Comparison of ENCODE assay signal across 25 cellular contexts in the genomic region with DNA sequence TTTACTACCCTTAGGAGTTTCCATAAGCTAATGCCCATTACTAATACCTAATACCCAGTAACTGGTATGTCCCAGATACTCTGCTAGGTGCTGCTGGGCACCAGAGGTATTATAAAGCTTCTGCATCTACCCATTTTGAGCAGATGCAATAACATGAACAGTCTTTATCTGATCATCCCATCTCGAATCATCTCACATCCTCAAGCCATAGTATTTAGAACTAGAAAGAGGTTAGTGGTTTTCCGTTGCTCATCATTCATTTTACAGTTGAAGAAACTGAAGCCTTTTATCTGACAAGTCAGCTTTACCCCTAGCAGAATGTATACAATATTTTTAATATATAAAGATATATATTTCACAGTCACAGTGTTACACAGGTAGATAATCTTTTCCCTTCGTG.
"Had no signal": no experiment of that assay in that cellular context is flagged by ENCODE, and none has a peak within 500 bp of the region (broad histone marks: within the 10 kb centered on the region; RNA-seq: fewer than 3 reads in every experiment).

No MANE protein-coding gene starts in this region.

- DNase-seq: stimulated activated CD4-positive, alpha-beta T cell treated with anti-CD3 and anti-CD28 coated beads, Interleukin-2, amount 100 ng/mL, for 48 hours; stimulated activated CD4-positive, alpha-beta T cell treated with anti-CD3 and anti-CD28 coated beads, Interleukin-4, amount 100 ng/mL, for 1 hour; stimulated activated CD4-positive, alpha-beta T cell treated with anti-CD3 and anti-CD28 coated beads, Interleukin-4, amount 100 ng/mL, for 24 hours; stimulated activated CD4-positive, alpha-beta T cell treated with anti-CD3 and anti-CD28 coated beads, Interleukin-4, amount 100 ng/mL, for 4 hours; stimulated activated CD8-positive, alpha-beta memory T cell treated with anti-CD3 and anti-CD28 coated beads, Interleukin-4, amount 100 ng/mL, for 48 hours; stimulated activated naive B cell treated with anti-CD40 and anti-IgM and Interleukin-4, amounts not matched to agents 10 μg/mL and 1 μg/mL and 100 μg/mL, for 72 hours; stimulated activated naive CD4-positive, alpha-beta T cell; stimulated activated naive CD4-positive, alpha-beta T cell treated with Interleukin-2 at 50 U/mL for 16 hours; stimulated activated naive CD8-positive, alpha-beta T cell treated with anti-CD3 and anti-CD28 coated beads, Interleukin-15, amount 100 ng/mL, for 72 hours; stimulated activated naive CD8-positive, alpha-beta T cell treated with anti-CD3 and anti-CD28 coated beads, Interleukin-15, Interleukin-2, amounts not matched to agents 100 U/mL and 50 U/mL, for 24 hours; stomach; substantia nigra; testis; thyroid gland; tibial artery; transverse colon; trophoblast cell; upper lobe of left lung; upper lobe of right lung; uterus had no signal

- ATAC-seq: stimulated activated effector memory CD8-positive, alpha-beta T cell treated with anti-CD3 and anti-CD28 coated beads, Interleukin-12 subunit alpha, Interleukin-12 subunit beta, amount 100 ng/mL, for 72 hours; stimulated activated memory B cell treated with anti-CD40 and anti-IgM and Interleukin-4, amounts not matched to agents 10 μg/mL and 1 μg/mL and 100 μg/mL, for 72 hours; stimulated activated naive B cell treated with anti-CD40 and anti-IgM and Interleukin-4, amounts not matched to agents 10 μg/mL and 1 μg/mL and 100 μg/mL, for 72 hours; stimulated activated naive CD8-positive, alpha-beta T cell treated with anti-CD3 and anti-CD28 coated beads, Interleukin-15, amount 100 ng/mL, for 72 hours; stimulated activated naive CD8-positive, alpha-beta T cell treated with anti-CD3 and anti-CD28 coated beads, Interleukin-15, Interleukin-2, amounts not matched to agents 100 U/mL and 50 U/mL, for 24 hours; upper lobe of right lung had no signal

- H3K36me3 ChIP-seq: stomach, suprapubic skin, thoracic aorta, thyroid gland, tibial artery, tibial nerve, transverse colon, upper lobe of left lung, upper lobe of right lung, uterus had no signal

- H3K4me3 ChIP-seq: stomach, suprapubic skin, testis, thoracic aorta, thyroid gland, tibial artery, tibial nerve, transverse colon, upper lobe of left lung, upper lobe of right lung, uterus had no signal

- H3K27ac ChIP-seq: stomach, suprapubic skin, testis, thoracic aorta, thyroid gland, tibial artery, tibial nerve, transverse colon, upper lobe of left lung, upper lobe of right lung, uterus had no signal

- H3K4me1 ChIP-seq: stomach, suprapubic skin, testis, thyroid gland, tibial artery, tibial nerve, transverse colon, upper lobe of left lung, upper lobe of right lung, uterus had no signal

- H3K27me3 ChIP-seq: stomach, suprapubic skin, testis, thyroid gland, tibial artery, tibial nerve, transverse colon, upper lobe of left lung, upper lobe of right lung, uterus had no signal

- H3K9me3 ChIP-seq: stomach, suprapubic skin, testis, thoracic aorta, thyroid gland, tibial artery, tibial nerve, transverse colon, upper lobe of left lung, upper lobe of right lung, uterus had no signal
